In the genomic region with DNA sequence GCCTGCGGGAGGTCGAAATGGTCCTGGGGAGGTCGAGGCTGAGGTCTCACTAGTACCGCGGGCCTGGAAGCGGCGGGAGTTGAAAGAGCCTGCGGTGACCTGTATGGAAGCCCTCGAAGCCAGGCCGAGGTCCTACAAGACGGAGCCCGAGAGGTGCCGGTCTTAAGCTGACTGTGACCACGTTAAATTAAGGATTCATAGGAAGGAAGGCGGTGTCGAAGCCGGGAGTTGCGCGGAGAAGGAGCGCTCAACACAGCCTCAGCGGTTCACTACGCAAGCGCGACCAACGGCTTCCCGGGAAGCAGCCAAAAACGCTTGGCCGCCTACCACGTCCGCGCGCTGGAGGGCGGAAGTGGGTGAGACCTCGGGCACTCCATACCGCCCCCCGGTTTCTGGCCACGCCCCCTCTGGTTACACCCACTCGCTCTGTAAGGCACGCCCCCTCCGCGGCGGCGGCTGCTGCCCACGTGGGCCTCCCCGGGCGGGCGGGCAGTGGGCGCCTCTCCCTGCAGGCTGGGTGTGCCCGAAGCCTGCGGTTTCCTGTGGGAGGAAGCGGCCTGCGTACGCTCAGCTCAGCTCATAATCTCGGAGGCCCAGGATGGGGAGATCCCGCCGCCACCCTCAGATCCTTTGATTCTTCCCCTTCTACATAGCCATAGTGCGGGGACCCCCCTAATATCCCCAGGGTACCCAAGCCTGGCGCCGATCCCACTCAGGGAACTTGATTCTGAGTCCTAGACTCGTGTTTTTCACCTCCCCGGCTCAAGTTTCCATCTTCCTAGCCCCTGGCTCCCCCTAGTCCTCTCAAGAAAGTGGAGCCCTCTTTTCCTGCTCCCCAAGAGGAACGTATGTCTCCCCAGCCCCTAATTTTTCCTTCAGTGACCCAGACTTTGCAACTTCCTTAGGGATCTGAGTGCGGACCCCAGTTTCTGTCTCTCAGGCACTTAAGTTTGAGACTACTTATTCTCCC, we compare ENCODE assay signal across 8 cellular contexts. TPM values are rescaled to one million over a fixed set of nuclear protein-coding genes. Genes with fewer than 3 reads are reported as not detected.
DNase-seq lines count a peak whose midpoint lies in the region; ATAC-seq and TF ChIP-seq lines count a peak whose summit lies in the region.

No MANE protein-coding gene starts in this region.

- H3K4me3 Mint-ChIP-seq in activated naive CD8-positive, alpha-beta T cell treated with anti-CD3 and anti-CD28 coated beads, Interleukin-2, amount 10 ng/mL, durations not matched to agents 7 days and 5 days = peak overlapping the region; percentile 97

- POLR2A ChIA-PET in activated naive CD8-positive, alpha-beta T cell treated with anti-CD3 and anti-CD28 coated beads, Interleukin-2, amount 10 ng/mL, durations not matched to agents 7 days and 5 days (lab: Charles Lee) = interaction anchor here (0.5 to 9.5 kb wide), 10 partner anchors 11 to 1465 kb away, joined by 3 to 223 read pairs (median 5); partner anchors contain the start of genes CARD8, KDELR1, RPL18 and SPHK2

- H3K36me3 ChIP-seq in parathyroid adenoma (ENCODE audit: control insufficient read depth, insufficient read depth, low read length) (no peaks in the 10 kb centered on the region), tibial artery (no peaks in the 10 kb centered on the region)

- H2AFZ ChIP-seq in parathyroid adenoma = peak overlapping the region; percentile 93

- H3K27ac ChIP-seq in parathyroid adenoma (peak overlapping the region; percentile 96), tibial artery (peak overlapping the region; percentile 97 to 98)

- H3K4me1 Mint-ChIP-seq in activated naive CD8-positive, alpha-beta T cell treated with anti-CD3 and anti-CD28 coated beads, Interleukin-2, amount 10 ng/mL, durations not matched to agents 7 days and 5 days = peaks cover 49% of the 10 kb centered on the region

- intact Hi-C loops in Right ventricle myocardium superior (cut with DNase I) (no loop called here), tibial artery (cut with DNase I; ENCODE audit: low total_unique reads) (no loop called here)

- peak overlapping the region; percentile 100 for H3K27ac Mint-ChIP-seq in activated naive CD8-positive, alpha-beta T cell treated with anti-CD3 and anti-CD28 coated beads, Interleukin-2, amount 10 ng/mL, durations not matched to agents 7 days and 5 days

- no peaks in the 10 kb centered on the region for H3K79me2 ChIP-seq in parathyroid adenoma

- peak overlapping the region; percentile 94 for H3K4me2 ChIP-seq in parathyroid adenoma (ENCODE audit: low read length)

- H3K9me3 Mint-ChIP-seq in activated naive CD8-positive, alpha-beta T cell treated with anti-CD3 and anti-CD28 coated beads, Interleukin-2, amount 10 ng/mL, durations not matched to agents 7 days and 5 days = no peaks in the 10 kb centered on the region

- TF ChIP-seq CTCF in GM12875 (IDR thresholded peaks at IDR 0.05; ENCODE audit: borderline replicate concordance, insufficient read depth, low read depth, low read length) = no peak
- TF ChIP-seq CTCF in parathyroid adenoma (IDR thresholded peaks at IDR 0.05) = no peak
- peak in 1 of 2 experiments; percentile 17 for TF ChIP-seq CTCF in tibial artery (IDR thresholded peaks at IDR 0.05)

- H3K9me3 ChIP-seq in parathyroid adenoma (ENCODE audit: control insufficient read depth, low read length) (no peaks in the 10 kb centered on the region), tibial artery (no peaks in the 10 kb centered on the region)

- H3K27me3 ChIP-seq in parathyroid adenoma (ENCODE audit: control insufficient read depth, insufficient read depth, low read length) (no peaks in the 10 kb centered on the region), tibial artery (no peaks in the 10 kb centered on the region)

- H3K4me1 ChIP-seq in parathyroid adenoma = peaks cover 17% of the 10 kb centered on the region
- peaks cover 0 to 47% (median 37%) of the 10 kb centered on the region in 4 donors for H3K4me1 ChIP-seq in tibial artery

- H3K9ac ChIP-seq in parathyroid adenoma = peak overlapping the region; percentile 88

- peaks cover 10% of the 10 kb centered on the region for H3K36me3 Mint-ChIP-seq in activated naive CD8-positive, alpha-beta T cell treated with anti-CD3 and anti-CD28 coated beads, Interleukin-2, amount 10 ng/mL, durations not matched to agents 7 days and 5 days

- H3K4me3 ChIP-seq in GM12875 (ENCODE audit: low read depth, low read length) (peak overlapping the region; percentile 77), parathyroid adenoma (ENCODE audit: low read depth, low read length) (peak overlapping the region; percentile 94), tibial artery (peak overlapping the region; percentile 56 to 72)

- DNase-seq in NCI-H128 (lab: John Stamatoyannopoulos, UW; ENCODE audit: unreplicated experiment) (peak; percentile 95), SKM-1 treated with dmso at 0.1 percent for 144 hours (lab: John Stamatoyannopoulos, UW; ENCODE audit: unreplicated experiment) (peak; percentile 77), Right ventricle myocardium superior (peak; percentile 100), tibial artery (peak; percentile 99 to 100)
- DNase-seq in activated naive CD8-positive, alpha-beta T cell treated with anti-CD3 and anti-CD28 coated beads, Interleukin-2, amount 10 ng/mL, durations not matched to agents 7 days and 5 days = peak; percentile 100

- ATAC-seq in HG02763 (IDR thresholded peaks at IDR 0.05; ENCODE audit: unreplicated experiment) (peak; percentile 65), Right ventricle myocardium superior (ENCODE audit: poor library complexity) (peak; percentile 90)
- peak; percentile 71 for ATAC-seq in activated naive CD8-positive, alpha-beta T cell treated with anti-CD3 and anti-CD28 coated beads, Interleukin-2, amount 10 ng/mL, durations not matched to agents 7 days and 5 days (ENCODE audit: low read depth)

- H3K27me3 Mint-ChIP-seq in activated naive CD8-positive, alpha-beta T cell treated with anti-CD3 and anti-CD28 coated beads, Interleukin-2, amount 10 ng/mL, durations not matched to agents 7 days and 5 days = no peaks in the 10 kb centered on the region

RNA-seq across cellular contexts. Expression of gene EMP3, which starts 3.4 kb away (rescaled TPM):
- total RNA-seq in activated naive CD8-positive, alpha-beta T cell treated with anti-CD3 and anti-CD28 coated beads, Interleukin-2, amount 10 ng/mL, durations not matched to agents 7 days and 5 days = 100 to 1,000 TPM; 285 to 303 TPM
- 41.8 TPM for total RNA-seq in Right ventricle myocardium superior

RNA-seq across cellular contexts. Expression of gene TMEM143, which starts 41.8 kb away (rescaled TPM):
- total RNA-seq in activated naive CD8-positive, alpha-beta T cell treated with anti-CD3 and anti-CD28 coated beads, Interleukin-2, amount 10 ng/mL, durations not matched to agents 7 days and 5 days = 10 to 100 TPM; 24.8 to 26.1 TPM
- total RNA-seq in Right ventricle myocardium superior = 105 TPM

RNA-seq across cellular contexts. Expression of gene SYNGR4, which starts 42.3 kb away (rescaled TPM):
- under 1 TPM in 1 of 2 experiments, not detected in 1; 0.30 TPM for total RNA-seq in activated naive CD8-positive, alpha-beta T cell treated with anti-CD3 and anti-CD28 coated beads, Interleukin-2, amount 10 ng/mL, durations not matched to agents 7 days and 5 days
- not detected for total RNA-seq in Right ventricle myocardium superior

RNA-seq across cellular contexts. Expression of gene ZNF114, which starts 52.0 kb away (rescaled TPM):
- under 1 TPM in 1 of 2 experiments, not detected in 1; 0.39 TPM for total RNA-seq in activated naive CD8-positive, alpha-beta T cell treated with anti-CD3 and anti-CD28 coated beads, Interleukin-2, amount 10 ng/mL, durations not matched to agents 7 days and 5 days
- total RNA-seq in Right ventricle myocardium superior = 0.51 TPM

Comparison
In these comparisons a context has a peak if more than half of its experiments do, and no peak if none do; other contexts are left out.
1. Peak in every context shown above with its lines: DNase-seq, ATAC-seq, H3K4me3 ChIP-seq and H3K27ac ChIP-seq.